1 cellular context compared by ENCODE assay signal in the genomic region with DNA sequence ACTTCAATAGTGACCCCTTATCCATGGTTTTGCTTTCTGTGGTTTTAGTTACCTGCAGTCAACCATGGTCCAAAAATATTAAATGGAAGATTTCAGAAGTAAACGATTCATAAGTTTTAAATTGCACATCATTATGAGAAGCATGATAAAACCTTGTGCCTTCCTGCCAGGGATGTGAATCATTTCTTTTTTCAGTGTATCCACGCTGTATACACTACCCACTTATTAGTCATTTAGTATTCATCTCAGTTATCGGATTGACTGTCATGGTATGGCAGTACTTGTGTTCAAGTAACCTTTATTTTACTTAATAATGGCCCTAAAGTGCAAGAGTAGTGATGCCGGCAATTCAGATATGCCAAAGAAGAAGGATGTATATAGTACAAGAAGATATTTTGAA.
TF ChIP-seq lines count a peak whose summit lies in the region.

No MANE protein-coding gene starts in this region.

TF ChIP-seq in GM12878, 131 proteins besides CTCF, POLR2A, EP300 and RAD21:
- TF ChIP-seq JUNB (IDR thresholded peaks at IDR 0.05) (peak; percentile 29; the same call in 1 of the 2 replicates), SMC3 (IDR thresholded peaks at IDR 0.05; ENCODE audit: borderline replicate concordance, low read length) (no peak), ZNF622 (IDR thresholded peaks at IDR 0.05) (no peak), SMAD5 (IDR thresholded peaks at IDR 0.05; ENCODE audit: low read depth) (no peak)
